Comparison of ENCODE assay signal across 10 cellular contexts in genomic region chr2:158539176-158539895, GRCh38.
DNase-seq lines count a peak whose midpoint lies in the region; ATAC-seq and TF ChIP-seq lines count a peak whose summit lies in the region.
"Had no signal": no experiment of that assay in that cellular context is flagged by ENCODE, and none has a peak within 500 bp of the region (broad histone marks: within the 10 kb centered on the region; RNA-seq: fewer than 3 reads in every experiment).

No MANE protein-coding gene starts in this region.

- H3K9me3 ChIP-seq in GM23248 (ENCODE audit: low read depth) (no peaks in the 10 kb centered on the region), parathyroid adenoma (ENCODE audit: control insufficient read depth, low read length) (no peaks in the 10 kb centered on the region), smooth muscle cell (replicated peaks; ENCODE audit: low read depth) (no peaks in the 10 kb centered on the region), WERI-Rb-1 (ENCODE audit: severe bottlenecking) (no peaks in the 10 kb centered on the region)

- ATAC-seq in GM19023 (IDR thresholded peaks at IDR 0.05; ENCODE audit: unreplicated experiment), result no peak

- H3K79me2 ChIP-seq in GM23248 (ENCODE audit: insufficient read depth) (no peaks in the 10 kb centered on the region), parathyroid adenoma (no peaks in the 10 kb centered on the region), smooth muscle cell (ENCODE audit: low read depth) (no peaks in the 10 kb centered on the region)

- in situ Hi-C loops in GM23248 (cut with MboI), result no loop called here

- H3K36me3 ChIP-seq in GM23248 (ENCODE audit: low read depth), result peaks cover 8% of the 10 kb centered on the region; the same call in 1 of the 2 replicates
- H3K36me3 ChIP-seq in parathyroid adenoma (ENCODE audit: control insufficient read depth, insufficient read depth, low read length), result peaks cover 2% of the 10 kb centered on the region
- no peaks in the 10 kb centered on the region for H3K36me3 ChIP-seq in smooth muscle cell (ENCODE audit: low read depth)
- H3K36me3 ChIP-seq in WERI-Rb-1, result no peaks in the 10 kb centered on the region

- no peak for TF ChIP-seq CTCF in epithelial cell of proximal tubule (conservative IDR thresholded peaks at IDR 0.05; ENCODE audit: low read depth, low read length)
- TF ChIP-seq CTCF in parathyroid adenoma (IDR thresholded peaks at IDR 0.05), result no peak
- no peak for TF ChIP-seq CTCF in smooth muscle cell (IDR thresholded peaks at IDR 0.05; ENCODE audit: borderline replicate concordance, insufficient read depth, poor library complexity, severe bottlenecking)
- TF ChIP-seq CTCF in WERI-Rb-1 (IDR thresholded peaks at IDR 0.05; ENCODE audit: low read depth, low read length), result no peak

- DNase-seq in GM23248 (peak; percentile 68), NCI-H748 (lab: John Stamatoyannopoulos, UW; ENCODE audit: unreplicated experiment) (peak; percentile 95), epithelial cell of proximal tubule (ENCODE audit: low read depth) (peak; percentile 58), smooth muscle cell (lab: John Stamatoyannopoulos, UW; ENCODE audit: unreplicated experiment) (no peak), T-helper 2 cell (no peak), WERI-Rb-1 (no peak)
- DNase-seq: NCI-H446 treated with DMSO at 0.1 percent for 48 hours; stimulated activated CD4-positive, alpha-beta T cell treated with anti-CD3 and anti-CD28 coated beads, Interleukin-4, amount 100 ng/mL, for 24 hours had no signal

- no peaks in the 10 kb centered on the region for H4K20me1 ChIP-seq in GM23248 (ENCODE audit: insufficient read depth)
- no peaks in the 10 kb centered on the region for H4K20me1 ChIP-seq in smooth muscle cell (ENCODE audit: low read depth)

- no peak overlapping the region for H3K9ac ChIP-seq in GM23248
- H3K9ac ChIP-seq in parathyroid adenoma, result no peak overlapping the region
- no peak overlapping the region for H3K9ac ChIP-seq in smooth muscle cell (ENCODE audit: low read depth)

- H3K4me3 ChIP-seq in GM23248 (no peak overlapping the region; the same call in 1 of the 2 replicates), epithelial cell of proximal tubule (ENCODE audit: low read depth, low read length) (no peak overlapping the region), parathyroid adenoma (ENCODE audit: low read depth, low read length) (no peak overlapping the region), smooth muscle cell (no peak overlapping the region), WERI-Rb-1 (ENCODE audit: low read depth, low read length) (no peak overlapping the region)

- H2AFZ ChIP-seq in GM23248, result no peak overlapping the region
- no peak overlapping the region for H2AFZ ChIP-seq in parathyroid adenoma
- H2AFZ ChIP-seq in smooth muscle cell (ENCODE audit: low read depth), result no peak overlapping the region

- WGBS in GM23248 (ENCODE audit: low coverage in 1 of 2, low lambda C conversion rate in 2 of 2, missing lambda C conversion rate in 2 of 2), 2 experiments, result 7 to 24% methylated on average over 1 of the region's 1 CpG
- WGBS in smooth muscle cell (ENCODE audit: low lambda C conversion rate), result 97% methylated on average over 1 of the region's 1 CpG

- H3K9me2 ChIP-seq in GM23248 (ENCODE audit: insufficient read depth), result no peaks in the 10 kb centered on the region

- H3F3A ChIP-seq in GM23248 (ENCODE audit: insufficient read depth) (peaks cover 9% of the 10 kb centered on the region), smooth muscle cell (ENCODE audit: low read depth) (no peaks in the 10 kb centered on the region)

- H3K27ac ChIP-seq in GM23248, result no peak overlapping the region
- peak overlapping the region; percentile 20 for H3K27ac ChIP-seq in parathyroid adenoma
- no peak overlapping the region for H3K27ac ChIP-seq in smooth muscle cell (ENCODE audit: low read depth)
- H3K27ac ChIP-seq in WERI-Rb-1, result no peak overlapping the region

- H3K4me2 ChIP-seq in GM23248 (ENCODE audit: unreplicated experiment), result peak overlapping the region; percentile 55
- peak overlapping the region; percentile 33 for H3K4me2 ChIP-seq in parathyroid adenoma (ENCODE audit: low read length)
- no peak overlapping the region for H3K4me2 ChIP-seq in smooth muscle cell

- H3K27me3 ChIP-seq in GM23248 (replicated peaks; ENCODE audit: insufficient read depth) (no peaks in the 10 kb centered on the region), parathyroid adenoma (ENCODE audit: control insufficient read depth, insufficient read depth, low read length) (no peaks in the 10 kb centered on the region), smooth muscle cell (ENCODE audit: low read depth) (no peaks in the 10 kb centered on the region), WERI-Rb-1 (ENCODE audit: insufficient read depth, low read depth, severe bottlenecking) (no peaks in the 10 kb centered on the region)

- peaks cover 15% of the 10 kb centered on the region for H3K4me1 ChIP-seq in GM23248 (ENCODE audit: insufficient read depth)
- H3K4me1 ChIP-seq in parathyroid adenoma, result peaks cover 10% of the 10 kb centered on the region
- no peaks in the 10 kb centered on the region for H3K4me1 ChIP-seq in smooth muscle cell (ENCODE audit: low read depth)

Comparison
In these comparisons a context has a peak if more than half of its experiments do, and no peak if none do; other contexts are left out.
1. DNase-seq: peak in GM23248 (single experiment), NCI-H748 (single experiment) and epithelial cell of proximal tubule (single experiment); none in smooth muscle cell (single experiment), T-helper 2 cell (0 of 5) and WERI-Rb-1 (single experiment).